Comparison of ENCODE assay signal across 17 cellular contexts in the genomic region with DNA sequence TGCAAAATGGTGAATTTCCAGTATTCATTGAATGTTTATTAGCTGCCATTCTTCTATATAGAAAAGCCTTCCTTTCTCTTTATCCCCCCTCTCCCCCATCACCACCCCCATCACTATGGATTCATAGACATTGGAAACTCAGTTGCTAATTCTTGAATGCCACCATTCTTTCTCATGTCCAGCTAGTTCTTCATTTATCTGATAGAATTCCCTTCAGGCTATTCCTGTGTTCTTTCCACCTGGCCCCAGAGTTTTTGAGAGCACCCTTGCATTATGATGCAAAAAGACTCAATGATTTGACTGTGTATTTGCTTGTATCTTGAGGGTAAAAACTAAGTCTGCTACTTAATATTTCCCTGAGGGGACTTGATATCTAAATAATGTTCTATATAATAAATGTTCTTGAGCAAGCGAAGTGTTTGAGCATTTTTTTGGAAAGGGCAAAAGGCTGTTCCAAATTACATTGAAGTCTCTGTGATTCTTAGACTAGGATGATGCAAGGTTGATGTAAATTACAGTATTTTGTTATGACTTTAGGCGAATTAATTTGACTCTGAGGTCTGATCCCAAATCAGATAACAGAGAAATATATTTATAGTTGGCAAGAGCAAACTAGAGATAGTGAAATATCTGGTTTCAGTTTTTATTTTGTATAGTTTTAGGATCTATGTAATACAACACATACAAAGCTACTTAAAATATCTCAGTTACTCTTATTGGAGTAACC. TPM values are rescaled to one million over a fixed set of nuclear protein-coding genes. Genes with fewer than 3 reads are reported as not detected.
DNase-seq lines count a peak whose midpoint lies in the region; ATAC-seq and TF ChIP-seq lines count a peak whose summit lies in the region.
"Had no signal": no experiment of that assay in that cellular context is flagged by ENCODE, and none has a peak within 500 bp of the region (broad histone marks: within the 10 kb centered on the region; RNA-seq: fewer than 3 reads in every experiment).

No MANE protein-coding gene starts in this region.

- H3K27me3 Mint-ChIP-seq in T-cell (no peaks in the 10 kb centered on the region), chondrocyte (ENCODE audit: low read depth) (no peaks in the 10 kb centered on the region)
- H3K27me3 Mint-ChIP-seq: type B pancreatic cell had no signal

- H3K4me3 Mint-ChIP-seq in T-cell (no peak overlapping the region), chondrocyte (ENCODE audit: unreplicated experiment) (no peak overlapping the region)
- H3K4me3 Mint-ChIP-seq: type B pancreatic cell had no signal

- H3K4me3 ChIP-seq in HAP-1: no peak overlapping the region
- H3K4me3 ChIP-seq: body of pancreas, esophagus muscularis mucosa, GM12878, skin epidermis had no signal

- DNase-seq in DMS 273 (lab: John Stamatoyannopoulos, UW; ENCODE audit: unreplicated experiment) (peak; percentile 38), DMS 273 treated with DMSO at 0.1 percent for 48 hours (lab: John Stamatoyannopoulos, UW) (no peak), HAP-1 (ENCODE audit: low spot score in 2 of 2) (peak; percentile 62 to 95), T-cell (no peak), chondrocyte (ENCODE audit: low spot score) (no peak), AG08395 (ENCODE audit: low spot score) (no peak), Ammon's horn (ENCODE audit: low spot score) (no peak)
- DNase-seq: activated effector memory CD4-positive, alpha-beta T cell treated with anti-CD3 and anti-CD28 coated beads, Interleukin-2, amount 50 U/mL, for 16 hours; body of pancreas; hippocampal formation; KBM-7 had no signal

- H3K36me3 ChIP-seq in HAP-1 (replicated peaks): no peaks in the 10 kb centered on the region
- H3K36me3 ChIP-seq: esophagus muscularis mucosa had no signal

- no peaks in the 10 kb centered on the region for H3K27me3 ChIP-seq in HAP-1 (ENCODE audit: low read depth)
- H3K27me3 ChIP-seq: body of pancreas, esophagus muscularis mucosa had no signal

- H3K27ac Mint-ChIP-seq in T-cell: peak overlapping the region; percentile 13 to 79
- H3K27ac Mint-ChIP-seq in chondrocyte (ENCODE audit: unreplicated experiment): peak overlapping the region; percentile 10
- H3K27ac Mint-ChIP-seq: type B pancreatic cell had no signal

- CTCF ChIA-PET in T-cell (lab: Charles Lee): interaction anchor here in 1 of 2 donors (1.3 kb wide), 1 partner anchor 16 kb away, joined by 3 read pairs; no protein-coding TSS in a partner anchor

- no peak for TF ChIP-seq CTCF in chondrocyte (IDR thresholded peaks at IDR 0.05)

- H3K9me3 ChIP-seq in HAP-1: no peaks in the 10 kb centered on the region
- H3K9me3 ChIP-seq: body of pancreas, esophagus muscularis mucosa had no signal

- H3K36me3 Mint-ChIP-seq in T-cell: no peaks in the 10 kb centered on the region
- no peaks in the 10 kb centered on the region for H3K36me3 Mint-ChIP-seq in chondrocyte (ENCODE audit: low read depth)
- H3K36me3 Mint-ChIP-seq: type B pancreatic cell had no signal

- POLR2A ChIA-PET in T-cell (lab: Charles Lee): no interaction called here

- H3K9me3 Mint-ChIP-seq in T-cell: no peaks in the 10 kb centered on the region
- H3K9me3 Mint-ChIP-seq in chondrocyte (ENCODE audit: low read depth): no peaks in the 10 kb centered on the region
- H3K9me3 Mint-ChIP-seq: type B pancreatic cell had no signal

- ATAC-seq in T-cell (replicated peaks in 1 of 4): no peak
- ATAC-seq in HG03432 (IDR thresholded peaks at IDR 0.05; ENCODE audit: unreplicated experiment): no peak
- ATAC-seq: body of pancreas, GM12878, HCT116 had no signal

- peaks cover 35% of the 10 kb centered on the region for H3K4me1 ChIP-seq in HAP-1

- in situ Hi-C loops in HAP-1 (cut with MboI; ENCODE audit: low sequenced_read_pairs): no loop called here

- H3K4me1 Mint-ChIP-seq in T-cell: peaks cover 33 to 80% (median 50%) of the 10 kb centered on the region in 3 donors
- H3K4me1 Mint-ChIP-seq in chondrocyte (ENCODE audit: low read depth): peaks cover 17% of the 10 kb centered on the region

RNA-seq across cellular contexts. Expression of a gene that starts 18.8 kb away (rescaled TPM):
- total RNA-seq in T-cell (100 to 1,000 TPM in 2 of 5 donors, 10 to 100 TPM in 3; 44.3 to 138 (median 82.9) TPM), chondrocyte (37.2 to 43.4 TPM (median 40.2 TPM) in 3 replicates)

Comparison
In these comparisons a context has a peak if more than half of its experiments do, and no peak if none do; other contexts are left out.
1. DNase-seq: peak in DMS 273 (single experiment) and HAP-1 (2 of 2); none in DMS 273 treated with DMSO at 0.1 percent for 48 hours (single experiment), T-cell (0 of 34), chondrocyte (single experiment), AG08395 (single experiment) and Ammon's horn (single experiment).